8 cellular contexts compared by ENCODE assay signal in genomic region chrX:78103656-78104446, GRCh38. TPM values are rescaled to one million over a fixed set of nuclear protein-coding genes. Genes with fewer than 3 reads are reported as not detected.
DNase-seq lines count a peak whose midpoint lies in the region; ATAC-seq, FAIRE-seq and TF ChIP-seq lines count a peak whose summit lies in the region.

Gene PGK1 (plus strand): TSS chrX:78104248. CDS start chrX:78104341, 93 bp downstream.

- FAIRE-seq in bronchial epithelial cell (lab: Jason Lieb, UNC) = no peak

- H3F3A ChIP-seq in smooth muscle cell (ENCODE audit: low read depth) = no peaks in the 10 kb centered on the region

- H3K9me3 ChIP-seq in smooth muscle cell (replicated peaks; ENCODE audit: low read depth) = no peaks in the 10 kb centered on the region

- ATAC-seq in GM18873 (IDR thresholded peaks at IDR 0.05; ENCODE audit: low FRiP score, unreplicated experiment) (peak; percentile 95), HG03139 (IDR thresholded peaks at IDR 0.05; ENCODE audit: unreplicated experiment) (peak; percentile 94)

- peak within 1 kb of the TSS; percentile 91 for H3K4me2 ChIP-seq in smooth muscle cell

- H3K27ac ChIP-seq in smooth muscle cell (ENCODE audit: low read depth) = peak within 1 kb of the TSS; percentile 81

- WGBS in smooth muscle cell (ENCODE audit: low lambda C conversion rate) = 39% methylated on average over 60 of the region's 72 CpGs

- H3K79me2 ChIP-seq in smooth muscle cell (ENCODE audit: low read depth) = peaks cover 48% of the 10 kb centered on the region

- H3K27me3 ChIP-seq in bronchial epithelial cell (ENCODE audit: control insufficient read depth, insufficient read depth, low read length) (no peaks in the 10 kb centered on the region), smooth muscle cell (ENCODE audit: low read depth) (no peaks in the 10 kb centered on the region)

- in situ Hi-C loops in ACHN (cut with HindIII; ENCODE audit: low pct_ligation_motif_present, low pct_unique_long_range_greater_than_20kb, low sequenced_read_pairs) = no loop called here

- H4K20me1 ChIP-seq in smooth muscle cell (ENCODE audit: low read depth) = peaks cover 41% of the 10 kb centered on the region

- no peak for TF ChIP-seq CTCF in WI38 (IDR thresholded peaks at IDR 0.05; ENCODE audit: low read depth, low read length)
- TF ChIP-seq CTCF in bronchial epithelial cell (IDR thresholded peaks at IDR 0.05; ENCODE audit: insufficient read depth, low read length, severe bottlenecking) = no peak
- no peak for TF ChIP-seq CTCF in smooth muscle cell (IDR thresholded peaks at IDR 0.05; ENCODE audit: borderline replicate concordance, insufficient read depth, poor library complexity, severe bottlenecking)

- H3K36me3 ChIP-seq in bronchial epithelial cell (ENCODE audit: control insufficient read depth, insufficient read depth, low read length) (peaks cover 2% of the 10 kb centered on the region), smooth muscle cell (ENCODE audit: low read depth) (no peaks in the 10 kb centered on the region)

- peak within 1 kb of the TSS; percentile 81 for H3K9ac ChIP-seq in smooth muscle cell (ENCODE audit: low read depth)

- H2AFZ ChIP-seq in smooth muscle cell (ENCODE audit: low read depth) = peak within 1 kb of the TSS; percentile 40

- peak within 1 kb of the TSS; percentile 68 for H3K4me3 ChIP-seq in WI38 (ENCODE audit: low read depth, low read length)
- H3K4me3 ChIP-seq in bronchial epithelial cell (ENCODE audit: low read depth, low read length) = peak within 1 kb of the TSS; percentile 67
- H3K4me3 ChIP-seq in smooth muscle cell = peak within 1 kb of the TSS; percentile 90

- peak; percentile 90 for DNase-seq in ACHN
- peak; percentile 99 for DNase-seq in NCI-H2227 (lab: John Stamatoyannopoulos, UW; ENCODE audit: unreplicated experiment)
- DNase-seq in bronchial epithelial cell (ENCODE audit: low read depth) = peak; percentile 88
- DNase-seq in iPS-NIHi11 (ENCODE audit: low spot score) = peak; percentile 86
- peak; percentile 58 for DNase-seq in smooth muscle cell (lab: John Stamatoyannopoulos, UW; ENCODE audit: unreplicated experiment)

- H3K4me1 ChIP-seq in smooth muscle cell (ENCODE audit: low read depth) = no peaks in the 10 kb centered on the region

RNA-seq across cellular contexts. Expression of gene PGK1, which starts in this region (rescaled TPM):
- total RNA-seq in bronchial epithelial cell = 306 and 339 TPM in 2 replicates
- total RNA-seq in smooth muscle cell = 460 and 608 TPM in 2 replicates
- polyA plus RNA-seq in smooth muscle cell = 735 and 807 TPM in 2 replicates

Comparison
In these comparisons a context has a peak if more than half of its experiments do, and no peak if none do; other contexts are left out.
1. Peak in every context shown above with its lines: DNase-seq, ATAC-seq, H3K4me3 ChIP-seq and H3K27ac ChIP-seq.